Comparison of ENCODE assay signal across 1 cellular context in the genomic region with DNA sequence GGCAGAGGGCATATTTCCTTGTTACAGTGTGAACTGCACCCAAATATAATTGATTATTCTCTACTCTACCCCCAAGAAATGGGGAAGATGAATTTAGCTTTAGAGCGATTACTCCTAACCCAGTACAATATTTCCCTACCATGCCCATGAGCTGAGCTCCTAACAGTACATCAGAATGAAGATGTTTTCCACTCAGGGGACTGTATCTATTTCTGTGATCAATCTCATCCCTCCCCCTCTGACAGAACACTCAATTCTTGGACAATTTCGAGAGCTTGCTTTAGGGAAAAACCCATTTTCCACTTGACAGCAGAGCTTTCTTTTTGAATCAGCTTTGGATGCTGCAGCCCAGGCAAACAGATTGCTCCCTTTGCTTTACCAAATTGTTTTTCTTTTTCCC.
TF ChIP-seq lines count a peak whose summit lies in the region.

No MANE protein-coding gene starts in this region.

TF ChIP-seq in GM23338, 12 proteins besides CTCF, POLR2A, EP300 and RAD21:
- TF ChIP-seq CREB1 (CRISPR knock-in tag; IDR thresholded peaks at IDR 0.05; ENCODE audit: low read depth), result no peak
- TF ChIP-seq POLR2AphosphoS5 (IDR thresholded peaks at IDR 0.05; ENCODE audit: low read depth), result no peak
- no peak for TF ChIP-seq ZNF331 (CRISPR knock-in tag; IDR thresholded peaks at IDR 0.05; ENCODE audit: low read depth)
- TF ChIP-seq EZH2 (IDR thresholded peaks at IDR 0.05; ENCODE audit: low read depth, unreplicated experiment), result no peak
- no peak for TF ChIP-seq JUNB (IDR thresholded peaks at IDR 0.05; ENCODE audit: unreplicated experiment)
- no peak for TF ChIP-seq EZH2phosphoT487 (IDR thresholded peaks at IDR 0.05; ENCODE audit: unreplicated experiment)
- TF ChIP-seq STAT1 (IDR thresholded peaks at IDR 0.05; ENCODE audit: unreplicated experiment), result no peak
- TF ChIP-seq, protein P1, sequence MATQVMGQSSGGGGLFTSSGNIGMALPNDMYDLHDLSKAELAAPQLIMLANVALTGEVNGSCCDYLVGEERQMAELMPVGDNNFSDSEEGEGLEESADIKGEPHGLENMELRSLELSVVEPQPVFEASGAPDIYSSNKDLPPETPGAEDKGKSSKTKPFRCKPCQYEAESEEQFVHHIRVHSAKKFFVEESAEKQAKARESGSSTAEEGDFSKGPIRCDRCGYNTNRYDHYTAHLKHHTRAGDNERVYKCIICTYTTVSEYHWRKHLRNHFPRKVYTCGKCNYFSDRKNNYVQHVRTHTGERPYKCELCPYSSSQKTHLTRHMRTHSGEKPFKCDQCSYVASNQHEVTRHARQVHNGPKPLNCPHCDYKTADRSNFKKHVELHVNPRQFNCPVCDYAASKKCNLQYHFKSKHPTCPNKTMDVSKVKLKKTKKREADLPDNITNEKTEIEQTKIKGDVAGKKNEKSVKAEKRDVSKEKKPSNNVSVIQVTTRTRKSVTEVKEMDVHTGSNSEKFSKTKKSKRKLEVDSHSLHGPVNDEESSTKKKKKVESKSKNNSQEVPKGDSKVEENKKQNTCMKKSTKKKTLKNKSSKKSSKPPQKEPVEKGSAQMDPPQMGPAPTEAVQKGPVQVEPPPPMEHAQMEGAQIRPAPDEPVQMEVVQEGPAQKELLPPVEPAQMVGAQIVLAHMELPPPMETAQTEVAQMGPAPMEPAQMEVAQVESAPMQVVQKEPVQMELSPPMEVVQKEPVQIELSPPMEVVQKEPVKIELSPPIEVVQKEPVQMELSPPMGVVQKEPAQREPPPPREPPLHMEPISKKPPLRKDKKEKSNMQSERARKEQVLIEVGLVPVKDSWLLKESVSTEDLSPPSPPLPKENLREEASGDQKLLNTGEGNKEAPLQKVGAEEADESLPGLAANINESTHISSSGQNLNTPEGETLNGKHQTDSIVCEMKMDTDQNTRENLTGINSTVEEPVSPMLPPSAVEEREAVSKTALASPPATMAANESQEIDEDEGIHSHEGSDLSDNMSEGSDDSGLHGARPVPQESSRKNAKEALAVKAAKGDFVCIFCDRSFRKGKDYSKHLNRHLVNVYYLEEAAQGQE (IDR thresholded peaks at IDR 0.05; ENCODE audit: unreplicated experiment), result no peak
- TF ChIP-seq, protein P2, sequence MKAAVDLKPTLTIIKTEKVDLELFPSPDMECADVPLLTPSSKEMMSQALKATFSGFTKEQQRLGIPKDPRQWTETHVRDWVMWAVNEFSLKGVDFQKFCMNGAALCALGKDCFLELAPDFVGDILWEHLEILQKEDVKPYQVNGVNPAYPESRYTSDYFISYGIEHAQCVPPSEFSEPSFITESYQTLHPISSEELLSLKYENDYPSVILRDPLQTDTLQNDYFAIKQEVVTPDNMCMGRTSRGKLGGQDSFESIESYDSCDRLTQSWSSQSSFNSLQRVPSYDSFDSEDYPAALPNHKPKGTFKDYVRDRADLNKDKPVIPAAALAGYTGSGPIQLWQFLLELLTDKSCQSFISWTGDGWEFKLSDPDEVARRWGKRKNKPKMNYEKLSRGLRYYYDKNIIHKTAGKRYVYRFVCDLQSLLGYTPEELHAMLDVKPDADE (IDR thresholded peaks at IDR 0.05), result no peak
TF ChIP-seq in GM23338: peak in this region for 0.
